ENCODE assay signal across 12 cellular contexts in the genomic region with DNA sequence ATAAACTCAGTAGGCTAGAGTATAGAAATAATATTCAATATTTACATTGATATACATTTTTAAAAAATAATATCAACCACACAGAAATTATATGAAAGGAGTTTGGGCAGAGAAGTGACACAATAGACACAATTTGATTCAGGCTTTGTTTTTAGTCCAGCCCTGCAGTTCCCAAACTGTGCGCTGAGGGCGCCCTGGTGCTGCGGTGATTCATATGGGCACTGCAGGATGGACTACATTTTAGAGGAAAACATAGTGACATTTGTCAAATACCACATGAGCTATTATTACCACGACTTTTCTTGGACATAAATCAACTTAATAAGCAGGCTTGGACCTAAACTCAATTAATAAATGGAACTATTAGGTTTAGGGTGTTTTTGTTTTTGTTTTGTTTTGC.
A peak's percentile ranks its signal among the peaks of the same experiment; 100 is the strongest.
DNase-seq lines count a peak whose midpoint lies in the region; ATAC-seq and TF ChIP-seq lines count a peak whose summit lies in the region.
"Had no signal": no experiment of that assay in that cellular context is flagged by ENCODE, and none has a peak within 500 bp of the region (broad histone marks: within the 10 kb centered on the region; RNA-seq: fewer than 3 reads in every experiment).

No MANE protein-coding gene starts in this region.

- no peak overlapping the region for H3K4me3 ChIP-seq in OCI-LY7 (ENCODE audit: low read depth, low read length, poor library complexity, severe bottlenecking)
- no peak overlapping the region for H3K4me3 ChIP-seq in fibroblast of mammary gland (ENCODE audit: control insufficient read depth, low read depth, low read length)
- no peak overlapping the region for H3K4me3 ChIP-seq in Karpas-422 (ENCODE audit: low read length)

- no peak overlapping the region for H2AFZ ChIP-seq in OCI-LY7 (ENCODE audit: low read length)
- H2AFZ ChIP-seq in Karpas-422 (ENCODE audit: low read length), result no peak overlapping the region

- peak; percentile 8 for DNase-seq in EL
- DNase-seq in OCI-LY7 (ENCODE audit: low spot score), result peak; percentile 51
- peak; percentile 8 for DNase-seq in fibroblast of mammary gland (ENCODE audit: low read depth)
- DNase-seq in globus pallidus (ENCODE audit: low spot score), result no peak
- no peak for DNase-seq in Karpas-422
- DNase-seq: CD4-positive, alpha-beta T cell; effector CD4-positive, alpha-beta T cell; NCI-H446 treated with DMSO at 0.1 percent for 48 hours; stimulated activated CD8-positive, alpha-beta memory T cell treated with anti-CD3 and anti-CD28 coated beads, Interleukin-4, amount 100 ng/mL, for 48 hours had no signal

- peak; percentile 83 for TF ChIP-seq CTCF in 22Rv1 (IDR thresholded peaks at IDR 0.05)
- TF ChIP-seq CTCF in OCI-LY7 (conservative IDR thresholded peaks at IDR 0.05; ENCODE audit: low read length), result peak; percentile 83
- peak; percentile 40 for TF ChIP-seq CTCF in fibroblast of mammary gland (conservative IDR thresholded peaks at IDR 0.05; ENCODE audit: control insufficient read depth, insufficient read depth, low read depth, low read length)

- POLR2A ChIA-PET in OCI-LY7 (lab: Charles Lee), result interaction anchor here (1.0 kb wide), 1 partner anchor 141 kb away, joined by 3 read pairs; no protein-coding TSS in a partner anchor

- H3K27me3 ChIP-seq in Karpas-422 (ENCODE audit: low read length), result no peaks in the 10 kb centered on the region

- intact Hi-C loops in OCI-LY7 (cut with micrococcal nuclease; ENCODE audit: unreplicated experiment), result loop anchor here (2.0 to 5.0 kb wide), 2 partner anchors 329 to 378 kb away; no protein-coding TSS in a partner anchor

- H3K79me2 ChIP-seq in OCI-LY7 (ENCODE audit: insufficient read depth, low read depth, low read length) (no peaks in the 10 kb centered on the region), Karpas-422 (ENCODE audit: low read length) (no peaks in the 10 kb centered on the region)

- no peak for ATAC-seq in GM18873 (IDR thresholded peaks at IDR 0.05; ENCODE audit: low FRiP score, unreplicated experiment)
- no peak for ATAC-seq in HG03280 (IDR thresholded peaks at IDR 0.05; ENCODE audit: unreplicated experiment)

- peaks cover 10% of the 10 kb centered on the region; the same call in 1 of the 2 replicates for H3K9me3 ChIP-seq in OCI-LY7 (ENCODE audit: low read length)
- H3K9me3 ChIP-seq in Karpas-422 (ENCODE audit: low read length), result no peaks in the 10 kb centered on the region

- H3K4me1 ChIP-seq in OCI-LY7 (ENCODE audit: insufficient read depth, low read length, poor library complexity, severe bottlenecking) (no peaks in the 10 kb centered on the region), Karpas-422 (ENCODE audit: low read length) (no peaks in the 10 kb centered on the region)

- H3K36me3 ChIP-seq in OCI-LY7 (ENCODE audit: insufficient read depth, low read length) (peaks cover 4% of the 10 kb centered on the region; the same call in 1 of the 2 replicates), Karpas-422 (ENCODE audit: insufficient read depth, low read length) (no peaks in the 10 kb centered on the region)

- no peak overlapping the region for H3K9ac ChIP-seq in Karpas-422 (ENCODE audit: low read length)

- H3K27ac ChIP-seq in 22Rv1 (no peak overlapping the region), OCI-LY7 (ENCODE audit: low read depth, low read length, poor library complexity, severe bottlenecking) (no peak overlapping the region), Karpas-422 (ENCODE audit: low read length) (no peak overlapping the region)

- no peak overlapping the region for H3K4me2 ChIP-seq in OCI-LY7 (ENCODE audit: low read length)
- no peak overlapping the region for H3K4me2 ChIP-seq in Karpas-422 (ENCODE audit: low read depth, low read length, poor library complexity, severe bottlenecking)

- no peaks in the 10 kb centered on the region for H3K9me2 ChIP-seq in OCI-LY7 (ENCODE audit: insufficient read depth, low read length)
- H3K9me2 ChIP-seq in Karpas-422 (replicated peaks; ENCODE audit: insufficient read depth, low read length), result no peaks in the 10 kb centered on the region

- CTCF ChIA-PET in OCI-LY7 (lab: Charles Lee; ENCODE audit: unreplicated experiment), result no interaction called here

- no peaks in the 10 kb centered on the region for H4K20me1 ChIP-seq in OCI-LY7 (ENCODE audit: insufficient read depth, low read length)
- H4K20me1 ChIP-seq in Karpas-422 (ENCODE audit: insufficient read depth, low read depth, low read length), result no peaks in the 10 kb centered on the region

- no TSS peak for BruUV-seq in OCI-LY7 (replicated peaks; lab: Mats Ljungman, UMichigan)

Comparison
In these comparisons a context has a peak if more than half of its experiments do, and no peak if none do; other contexts are left out.
1. DNase-seq: peak in EL (single experiment), OCI-LY7 (single experiment) and fibroblast of mammary gland (single experiment); none in globus pallidus (single experiment) and Karpas-422 (single experiment).
2. Peak in every context shown above with its lines, with median percentiles within 50 percentile points of each other: CTCF ChIP-seq.